ENCODE assay signal across 28 cellular contexts in the genomic region with DNA sequence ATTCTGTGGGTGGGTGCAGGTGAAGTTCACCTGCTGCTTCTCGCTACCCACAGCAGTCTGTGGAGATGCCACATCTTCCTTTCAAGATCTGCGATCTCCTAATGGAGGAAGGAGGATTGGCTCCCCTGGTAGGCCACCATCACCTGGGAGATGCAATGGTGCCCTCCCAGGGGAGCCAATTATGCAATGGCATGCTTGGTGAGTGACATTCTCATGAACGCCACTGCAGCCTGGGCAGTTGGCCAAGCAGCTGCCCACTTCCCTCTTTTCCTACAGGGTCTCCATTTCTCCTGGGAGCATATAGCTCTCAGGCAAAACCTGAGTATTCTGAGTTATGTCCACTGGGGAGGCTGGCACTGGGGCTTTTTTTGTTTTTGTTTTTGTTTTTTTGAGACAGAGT.
"Had no signal": no experiment of that assay in that cellular context is flagged by ENCODE, and none has a peak within 500 bp of the region (broad histone marks: within the 10 kb centered on the region; RNA-seq: fewer than 3 reads in every experiment).

No MANE protein-coding gene starts in this region.

- H3K4me3 ChIP-seq: Peyer's patch had no signal

- H3K9me3 ChIP-seq: Peyer's patch had no signal

- H3K4me1 ChIP-seq: Peyer's patch had no signal

- H3K27me3 ChIP-seq: brain microvascular endothelial cell, Peyer's patch had no signal

- H3K36me3 ChIP-seq: brain microvascular endothelial cell, Peyer's patch had no signal

- DNase-seq: activated CD4-positive, alpha-beta T cell treated with anti-CD3 and anti-CD28 coated beads for 36 hours; activated CD4-positive, alpha-beta T cell treated with anti-CD3 and anti-CD28 coated beads, Interleukin-2, amount 10 ng/mL, durations not matched to agents 7 days and 5 days; activated CD4-positive, alpha-beta T cell treated with anti-CD3 and anti-CD28 coated beads, Interleukin-2, amount 50 U/mL, for 48 hours; activated CD8-positive, alpha-beta memory T cell treated with anti-CD3 and anti-CD28 coated beads, Interleukin-2, amount 50 U/mL, for 4 hours; activated naive CD4-positive, alpha-beta T cell; activated naive CD4-positive, alpha-beta T cell treated with anti-CD3 and anti-CD28 coated beads, Interleukin-2, amount 50 U/mL, for 16 hours; activated naive CD8-positive, alpha-beta T cell treated with anti-CD3 and anti-CD28 coated beads for 36 hours; activated T-cell treated with anti-CD3 and anti-CD28 coated beads for 4 hours; activated T-cell treated with anti-CD3 and anti-CD28 coated beads, Interleukin-2, amount 50 U/mL, for 4 hours; amniotic stem cell; brain microvascular endothelial cell; Karpas-422; KBM-7; NCI-H1092 treated with DMSO at 0.1 percent for 48 hours; NCI-H1417; NCI-H146; NCI-H187 treated with DMSO at 0.1 percent for 48 hours; NCI-H2081; NCI-H2171 treated with DMSO at 0.1 percent for 48 hours; NCI-H2227 treated with DMSO at 0.1 percent for 48 hours; NCI-H446; NCI-H510A treated with DMSO at 0.1 percent for 48 hours; NCI-H526 treated with DMSO at 0.1 percent for 48 hours; NCI-H774; PC-3; RPMI8226; SHP77 treated with DMSO at 0.1 percent for 48 hours had no signal

- H3K27ac ChIP-seq: brain microvascular endothelial cell, Peyer's patch had no signal
